In the genomic region with DNA sequence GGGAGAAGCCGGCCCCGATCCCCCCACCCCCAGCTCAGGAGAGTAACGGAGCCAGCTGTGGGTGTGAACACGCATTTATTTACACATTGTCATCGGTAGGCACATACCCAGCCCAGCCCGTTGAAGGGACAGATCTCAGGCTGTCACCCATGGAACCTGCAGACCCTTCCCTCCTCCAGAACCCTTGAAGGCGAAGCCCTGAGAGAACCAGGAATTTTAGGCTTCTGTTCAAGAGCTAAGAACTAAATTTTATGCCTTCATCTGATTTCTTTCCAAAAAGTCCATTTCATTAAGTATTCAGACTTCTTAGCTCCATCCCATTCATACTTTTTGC, we compare ENCODE assay signal across 8 cellular contexts. TPM values are rescaled to one million over a fixed set of nuclear protein-coding genes. Genes with fewer than 3 reads are reported as not detected.
DNase-seq lines count a peak whose midpoint lies in the region; TF ChIP-seq lines count a peak whose summit lies in the region.

No MANE protein-coding gene starts in this region.

- H3K4me1 ChIP-seq in spleen: peaks cover 34 to 70% (median 49%) of the 10 kb centered on the region in 6 donors

- POLR2A ChIA-PET in RWPE1 (lab: Yijun Ruan, JAX; ENCODE audit: low non-redundant PET): interaction anchor here (0.6 to 0.8 kb wide), 3 partner anchors 10 to 41 kb away, joined by 3 to 7 read pairs (median 4); no protein-coding TSS in a partner anchor

- CTCF ChIA-PET in RWPE1 (lab: Yijun Ruan, JAX): interaction anchor here (1.0 to 2.2 kb wide), 3 partner anchors 17 to 44 kb away, joined by 3 to 9 read pairs (median 9); no protein-coding TSS in a partner anchor

- H3K27ac ChIP-seq in RWPE1 (peak overlapping the region; percentile 92), spleen (peak overlapping the region in 7 of 8 donors; percentile 72 to 92 (median 85))

- peaks cover 6 to 29% (median 20%) of the 10 kb centered on the region in 6 donors for H3K36me3 ChIP-seq in spleen

- DNase-seq in DMS79 treated with DMSO at 0.1 percent for 48 hours (lab: John Stamatoyannopoulos, UW) (peak; percentile 28), DMS79 (lab: John Stamatoyannopoulos, UW) (no peak), RWPE1 (ENCODE audit: low spot score) (no peak), fibroblast of the aortic adventitia (ENCODE audit: low read depth) (no peak), spleen (no peak), HCEC 1CT (no peak), NCI-H226 (no peak), SHP77 treated with DMSO at 0.1 percent for 48 hours (lab: John Stamatoyannopoulos, UW) (no peak)

- 8 to 27% (median 13%) methylated on average over 5 to 7 of the region's 7 CpGs for WGBS in spleen, 5 donors

- no peaks in the 10 kb centered on the region for H3K9me3 ChIP-seq in spleen

- intact Hi-C loops in spleen (cut with DNase I; ENCODE audit: low total_unique reads): no loop called here

- TF ChIP-seq POLR2A in spleen (IDR thresholded peaks at IDR 0.05): no peak

- H3K27me3 ChIP-seq in spleen (replicated peaks in 1 of 7): peaks cover 0 to 5% (median 0%) of the 10 kb centered on the region in 7 donors

- H3K4me3 ChIP-seq in fibroblast of the aortic adventitia (ENCODE audit: low read depth, low read length) (peak overlapping the region; percentile 98), spleen (peak overlapping the region; percentile 90 to 99 (median 98))

- TF ChIP-seq CTCF in RWPE1 (conservative IDR thresholded peaks at IDR 0.05; ENCODE audit: low read depth): no peak
- TF ChIP-seq CTCF in fibroblast of the aortic adventitia (IDR thresholded peaks at IDR 0.05; ENCODE audit: insufficient read depth, low read length): no peak
- TF ChIP-seq CTCF in spleen (IDR thresholded peaks at IDR 0.05 in 8 of 11, conservative IDR thresholded peaks at IDR 0.05 in 3 of 11): no peak

RNA-seq across cellular contexts. Expression of a gene that starts 0.4 kb away (rescaled TPM):
- total RNA-seq in fibroblast of the aortic adventitia (ENCODE audit: low replicate concordance) (22.6 and 38.5 TPM in 2 replicates), spleen (10 to 100 TPM; 32.3 to 52.5 (median 37.2) TPM)
- 10 to 100 TPM; 61.6 to 90.6 (median 83.0) TPM for polyA plus RNA-seq in spleen

RNA-seq across cellular contexts. Expression of a gene that starts 2.1 kb away (rescaled TPM):
- total RNA-seq in fibroblast of the aortic adventitia (ENCODE audit: low replicate concordance) (21.5 and 36.3 TPM in 2 replicates), spleen (10 to 100 TPM in 5 of 7 donors, 1 to 10 TPM in 2; 6.3 to 23.4 (median 13.9) TPM)
- 1 to 10 TPM; 4.3 to 8.9 (median 8.7) TPM for polyA plus RNA-seq in spleen

RNA-seq across cellular contexts. Expression of a gene that starts 9.0 kb away (rescaled TPM):
- total RNA-seq in fibroblast of the aortic adventitia (ENCODE audit: low replicate concordance): 10.1 and 45.3 TPM in 2 replicates
- total RNA-seq in spleen: 10 to 100 TPM in 1 of 7 donors, 1 to 10 TPM in 6; 5.7 to 10.9 (median 8.9) TPM
- 1 to 10 TPM; 2.3 to 7.8 (median 7.0) TPM for polyA plus RNA-seq in spleen

RNA-seq across cellular contexts. Expression of a gene that starts 26.3 kb away (rescaled TPM):
- total RNA-seq in fibroblast of the aortic adventitia (ENCODE audit: low replicate concordance) (0.36 TPM in 1 of 2 replicates, not detected in the other), spleen (1 to 10 TPM; 1.9 to 5.0 (median 4.0) TPM)
- polyA plus RNA-seq in spleen: 1 to 10 TPM; 4.8 to 8.4 (median 7.4) TPM

RNA-seq across cellular contexts. Expression of a gene that starts 28.4 kb away (rescaled TPM):
- total RNA-seq in fibroblast of the aortic adventitia (ENCODE audit: low replicate concordance) (99.1 and 193 TPM in 2 replicates), spleen (10 to 100 TPM in 2 of 7 donors, 1 to 10 TPM in 5; 4.7 to 15.7 (median 6.5) TPM)
- 1 to 10 TPM; 1.7 to 2.7 (median 2.0) TPM for polyA plus RNA-seq in spleen
